In the genomic region with DNA sequence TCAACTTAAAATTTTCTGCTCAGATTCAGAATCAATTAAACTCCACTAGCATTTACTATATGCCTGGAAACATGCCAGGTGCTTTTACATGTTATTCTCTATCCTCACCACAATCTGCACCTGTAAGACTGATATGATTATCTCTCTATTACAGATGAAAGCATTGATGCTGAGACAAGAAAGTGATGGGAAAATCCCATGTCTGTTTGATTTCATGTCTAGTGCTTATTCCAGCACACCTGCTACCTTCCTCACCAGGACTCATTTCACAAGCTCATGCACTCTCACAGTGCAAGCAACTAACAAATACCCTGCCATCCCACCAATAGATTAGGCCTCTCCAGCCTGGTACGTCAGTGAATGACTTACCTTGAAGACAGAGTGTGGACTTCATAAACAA, we compare ENCODE assay signal across 11 cellular contexts. TPM values are rescaled to one million over a fixed set of nuclear protein-coding genes. Genes with fewer than 3 reads are reported as not detected.
DNase-seq lines count a peak whose midpoint lies in the region; ATAC-seq, FAIRE-seq and TF ChIP-seq lines count a peak whose summit lies in the region.
"Had no signal": no experiment of that assay in that cellular context is flagged by ENCODE, and none has a peak within 500 bp of the region (broad histone marks: within the 10 kb centered on the region; RNA-seq: fewer than 3 reads in every experiment).

No MANE protein-coding gene starts in this region.

- no peaks in the 10 kb centered on the region for H3K9me3 Mint-ChIP-seq in naive B cell

- 85% methylated on average over 1 of the region's 1 CpG for whole genome bisulfite sequencing in pancreas, 2 donors

- CTCF ChIA-PET in RWPE1 (lab: Yijun Ruan, JAX): interaction anchor here (0.7 to 1.1 kb wide), 2 partner anchors 23 to 450 kb away, joined by 3 to 5 read pairs; no protein-coding TSS in a partner anchor

- POLR2A ChIA-PET in RWPE1 (lab: Yijun Ruan, JAX; ENCODE audit: low non-redundant PET): no interaction called here

- peak overlapping the region in 4 of 6 donors; percentile 16 to 45 (median 36) for H3K27ac Mint-ChIP-seq in naive B cell

- peaks cover 28% of the 10 kb centered on the region for H3K4me1 ChIP-seq in foreskin keratinocyte
- H3K4me1 ChIP-seq in pancreas: no peaks in the 10 kb centered on the region

- no peaks in the 10 kb centered on the region for H3K36me3 ChIP-seq in pancreas

- peak; percentile 13 for DNase-seq in DMS53 (lab: John Stamatoyannopoulos, UW)
- no peak for DNase-seq in DMS53 treated with DMSO at 0.1 percent for 48 hours (lab: John Stamatoyannopoulos, UW; ENCODE audit: unreplicated experiment)
- DNase-seq in NCI-H1694 treated with DMSO at 0.1 percent for 48 hours (lab: John Stamatoyannopoulos, UW): peak; percentile 82
- DNase-seq in naive B cell: no peak
- no peak for DNase-seq in foreskin keratinocyte
- DNase-seq in RWPE1 (ENCODE audit: low spot score): no peak
- DNase-seq in pancreas: no peak

- peak; percentile 55 for ATAC-seq in HG02571 (IDR thresholded peaks at IDR 0.05; ENCODE audit: unreplicated experiment)
- ATAC-seq in naive B cell (ENCODE audit: low read depth in 2 of 2): peak; percentile 9 to 37
- ATAC-seq in foreskin keratinocyte: no peak
- ATAC-seq in pancreas: no peak

- no peak for TF ChIP-seq CTCF in foreskin keratinocyte (conservative IDR thresholded peaks at IDR 0.05)
- TF ChIP-seq CTCF in RWPE1 (conservative IDR thresholded peaks at IDR 0.05; ENCODE audit: low read depth): no peak
- no peak for TF ChIP-seq CTCF in pancreas (IDR thresholded peaks at IDR 0.05)

- intact Hi-C loops in pancreas (cut with DNase I): no loop called here

- H3K27me3 ChIP-seq in foreskin keratinocyte (no peaks in the 10 kb centered on the region), pancreas (no peaks in the 10 kb centered on the region)

- H3K27me3 Mint-ChIP-seq in naive B cell: peaks cover 0 to 5% (median 5%) of the 10 kb centered on the region in 3 donors

- peaks cover 21 to 23% (median 22%) of the 10 kb centered on the region in 3 donors for H3K4me1 Mint-ChIP-seq in naive B cell

- no peak overlapping the region for H3K4me3 ChIP-seq in pancreas
- H3K4me3 ChIP-seq: skin epidermis had no signal

- no peaks in the 10 kb centered on the region for H3K9me3 ChIP-seq in pancreas

- no peak overlapping the region for H3K4me3 Mint-ChIP-seq in naive B cell

- FAIRE-seq in pancreas (lab: Jason Lieb, UNC): no peak
- FAIRE-seq: H54 had no signal

- H3K36me3 Mint-ChIP-seq in naive B cell: no peaks in the 10 kb centered on the region

- H3K27ac ChIP-seq in foreskin keratinocyte: no peak overlapping the region
- no peak overlapping the region for H3K27ac ChIP-seq in RWPE1
- H3K27ac ChIP-seq in pancreas: no peak overlapping the region
- H3K27ac ChIP-seq: 22Rv1, skin epidermis had no signal

RNA-seq across cellular contexts. Expression of a gene that starts 25.0 kb away (rescaled TPM):
- polyA plus RNA-seq in naive B cell (ENCODE audit: low read depth in 6 of 6): 10 to 100 TPM; 20.7 to 39.3 (median 31.9) TPM
- total RNA-seq in foreskin keratinocyte: 7.1 and 7.7 TPM in 2 replicates
- polyA plus RNA-seq in foreskin keratinocyte: 1.9 and 2.3 TPM in 2 replicates
- total RNA-seq in pancreas: 10 to 100 TPM; 19.0 to 48.1 (median 30.5) TPM
- 10 to 100 TPM; 27.1 to 40.7 TPM for polyA plus RNA-seq in pancreas

Comparison
In these comparisons a context has a peak if more than half of its experiments do, and no peak if none do; other contexts are left out.
1. DNase-seq: peak in DMS53 (single experiment) and NCI-H1694 treated with DMSO at 0.1 percent for 48 hours (single experiment); none in DMS53 treated with DMSO at 0.1 percent for 48 hours (single experiment), naive B cell (single experiment), foreskin keratinocyte (0 of 2), RWPE1 (single experiment) and pancreas (0 of 6).
2. ATAC-seq: peak in HG02571 (single experiment) and naive B cell (2 of 2); none in foreskin keratinocyte (single experiment) and pancreas (0 of 4).